Comparison of ENCODE assay signal across 14 cellular contexts in the genomic region with DNA sequence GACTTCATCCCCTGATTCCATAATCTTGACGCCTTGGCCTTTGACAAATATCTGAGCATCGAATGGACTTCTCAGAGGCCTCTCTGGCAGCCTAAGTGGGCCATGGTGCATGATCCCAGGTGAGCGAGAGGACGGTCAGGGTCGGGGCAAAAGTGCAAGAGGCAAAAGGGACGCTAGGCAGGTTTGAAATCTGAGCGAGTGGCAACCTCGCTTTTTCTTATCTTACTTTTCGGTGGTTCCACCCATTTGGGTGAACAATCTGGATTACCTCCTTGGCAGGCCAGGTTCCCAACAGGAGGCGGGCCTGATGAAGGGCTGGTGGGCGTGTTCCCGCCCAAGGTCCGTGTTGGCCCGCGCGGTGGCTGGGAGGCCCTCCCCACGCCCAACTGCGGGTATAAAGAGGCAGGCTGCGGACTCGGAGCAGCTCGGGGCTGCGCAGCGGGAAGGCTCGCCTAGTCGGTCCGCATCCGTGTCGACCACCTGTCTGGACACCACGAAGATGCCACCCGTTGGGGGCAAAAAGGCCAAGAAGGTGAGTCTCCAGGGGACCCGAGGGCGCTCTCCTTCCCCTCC. TPM values are rescaled to one million over a fixed set of nuclear protein-coding genes. Genes with fewer than 3 reads are reported as not detected.
DNase-seq lines count a peak whose midpoint lies in the region; ATAC-seq and TF ChIP-seq lines count a peak whose summit lies in the region.
"Had no signal": no experiment of that assay in that cellular context is flagged by ENCODE, and none has a peak within 500 bp of the region (broad histone marks: within the 10 kb centered on the region; RNA-seq: fewer than 3 reads in every experiment).

A gene with protein sequence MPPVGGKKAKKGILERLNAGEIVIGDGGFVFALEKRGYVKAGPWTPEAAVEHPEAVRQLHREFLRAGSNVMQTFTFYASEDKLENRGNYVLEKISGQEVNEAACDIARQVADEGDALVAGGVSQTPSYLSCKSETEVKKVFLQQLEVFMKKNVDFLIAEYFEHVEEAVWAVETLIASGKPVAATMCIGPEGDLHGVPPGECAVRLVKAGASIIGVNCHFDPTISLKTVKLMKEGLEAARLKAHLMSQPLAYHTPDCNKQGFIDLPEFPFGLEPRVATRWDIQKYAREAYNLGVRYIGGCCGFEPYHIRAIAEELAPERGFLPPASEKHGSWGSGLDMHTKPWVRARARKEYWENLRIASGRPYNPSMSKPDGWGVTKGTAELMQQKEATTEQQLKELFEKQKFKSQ (plus strand): TSS at position 423 of the 573 bp plus-strand sequence. CDS start 77 bp downstream, at position 500.

- in situ Hi-C loops in astrocyte of the cerebellum (cut with HindIII; ENCODE audit: low sequenced_read_pairs), result no loop called here

- no peaks in the 10 kb centered on the region for H3F3A ChIP-seq in neural progenitor cell (ENCODE audit: low read depth)

- peak within 1 kb of the TSS; percentile 18 for H3K4me3 ChIP-seq in astrocyte of the cerebellum (ENCODE audit: low read depth, low read length)
- H3K4me3 ChIP-seq in neural progenitor cell, result peak within 1 kb of the TSS; percentile 58
- H3K4me3 ChIP-seq: SJSA1 had no signal

- no peaks in the 10 kb centered on the region for H3K9me3 ChIP-seq in neural progenitor cell (ENCODE audit: low read depth)
- H3K9me3 ChIP-seq: SJSA1 had no signal

- peaks cover 56% of the 10 kb centered on the region for H3K27me3 ChIP-seq in neural progenitor cell

- H3K36me3 ChIP-seq in neural progenitor cell, result no peaks in the 10 kb centered on the region
- H3K36me3 ChIP-seq: SJSA1 had no signal

- H3K79me2 ChIP-seq in neural progenitor cell (ENCODE audit: low read depth), result no peaks in the 10 kb centered on the region

- intact Hi-C loops in Calu3 (cut with micrococcal nuclease; ENCODE audit: unreplicated experiment), result no loop called here

- H2AFZ ChIP-seq in neural progenitor cell (replicated peaks), result peak within 1 kb of the TSS; percentile 99

- peaks cover 12% of the 10 kb centered on the region for H3K4me1 ChIP-seq in neural progenitor cell
- H3K4me1 ChIP-seq: SJSA1 had no signal

- no peaks in the 10 kb centered on the region for H4K20me1 ChIP-seq in neural progenitor cell (ENCODE audit: low read depth)

- TF ChIP-seq CTCF in Calu3 (IDR thresholded peaks at IDR 0.05; ENCODE audit: unreplicated experiment) (no peak), astrocyte of the cerebellum (IDR thresholded peaks at IDR 0.05; ENCODE audit: low read depth, low read length, missing control alignments) (no peak), neural progenitor cell (IDR thresholded peaks at IDR 0.05) (no peak)

- no peak within 1 kb of the TSS for H3K27ac ChIP-seq in neural progenitor cell
- H3K27ac ChIP-seq: SJSA1 had no signal

- H3K4me2 ChIP-seq in neural progenitor cell, result peak within 1 kb of the TSS; percentile 98

- DNase-seq in Calu3 (no peak), astrocyte of the cerebellum (ENCODE audit: low read depth) (no peak), iPS-NIHi11 (ENCODE audit: low spot score) (peak; percentile 51), neural progenitor cell (ENCODE audit: low spot score) (peak; percentile 55), GM19240 (ENCODE audit: insufficient read length, low spot score) (no peak), medulla oblongata (ENCODE audit: extremely low spot score) (no peak)
- DNase-seq: anterior cingulate cortex; effector CD4-positive, alpha-beta T cell; NCI-H1048 had no signal

- no peak within 1 kb of the TSS for H3K9ac ChIP-seq in neural progenitor cell

- no peaks in the 10 kb centered on the region for H3K9me3 Mint-ChIP-seq in Calu3 (ENCODE audit: low read depth, unreplicated experiment)
- H3K9me3 Mint-ChIP-seq in neural progenitor cell, result no peaks in the 10 kb centered on the region
- H3K9me3 Mint-ChIP-seq: activated T-helper 2 cell treated with anti-CD3 and anti-CD28 coated beads, Interferon-gamma antibody, Interleukin-2, Interleukin-4, amounts not matched to agents 10 μg/mL and 5 μg/mL and 100 μg/mL, durations not matched to agents 14 hours and 24 hours and 36 hours had no signal

- CTCF ChIA-PET in Calu3 (lab: Charles Lee), result no interaction called here

- H3K27me3 Mint-ChIP-seq in Calu3 (ENCODE audit: unreplicated experiment) (peaks cover 89% of the 10 kb centered on the region), neural progenitor cell (ENCODE audit: insufficient read depth, low read depth) (peaks cover 34% of the 10 kb centered on the region)

- no TSS peak for BruUV-seq in Calu3 (replicated peaks; lab: Mats Ljungman, UMichigan)

- H3K27ac Mint-ChIP-seq in Calu3 (ENCODE audit: unreplicated experiment) (no peak within 1 kb of the TSS), neural progenitor cell (no peak within 1 kb of the TSS)
- H3K27ac Mint-ChIP-seq: activated T-helper 2 cell treated with anti-CD3 and anti-CD28 coated beads, Interferon-gamma antibody, Interleukin-2, Interleukin-4, amounts not matched to agents 10 μg/mL and 5 μg/mL and 100 μg/mL, durations not matched to agents 14 hours and 24 hours and 36 hours; B cell had no signal

- H3K4me3 Mint-ChIP-seq in Calu3 (ENCODE audit: low read depth, unreplicated experiment) (peak within 1 kb of the TSS; percentile 50), neural progenitor cell (peak within 1 kb of the TSS; percentile 78)
- H3K4me3 Mint-ChIP-seq: B cell had no signal

- H3K4me1 Mint-ChIP-seq in Calu3 (ENCODE audit: low read depth, unreplicated experiment) (no peaks in the 10 kb centered on the region), neural progenitor cell (peaks cover 2% of the 10 kb centered on the region)
- H3K4me1 Mint-ChIP-seq: B cell had no signal

- ATAC-seq in GM18909 (IDR thresholded peaks at IDR 0.05; ENCODE audit: poor library complexity, unreplicated experiment), result no peak
- no peak for ATAC-seq in GM21526 (IDR thresholded peaks at IDR 0.05; ENCODE audit: low FRiP score, unreplicated experiment)

- H3K36me3 Mint-ChIP-seq in Calu3 (ENCODE audit: insufficient read depth, unreplicated experiment) (peaks cover 4% of the 10 kb centered on the region), neural progenitor cell (no peaks in the 10 kb centered on the region)

RNA-seq across cellular contexts. Expression of the gene that starts here (rescaled TPM):
- not detected in 2 replicates for total RNA-seq in Calu3 (2022)
- total RNA-seq in neural progenitor cell (ENCODE audit: low replicate concordance), result 0.45 and 1.1 TPM in 2 replicates
- total RNA-seq: activated T-helper 2 cell treated with anti-CD3 and anti-CD28 coated beads, Interferon-gamma antibody, Interleukin-2, Interleukin-4, amounts not matched to agents 10 μg/mL and 5 μg/mL and 100 μg/mL, durations not matched to agents 14 hours and 24 hours and 36 hours; B cell; SJSA1 had no signal

Comparison
In these comparisons a context has a peak if more than half of its experiments do, and no peak if none do; other contexts are left out.
1. DNase-seq: peak in iPS-NIHi11 (single experiment) and neural progenitor cell (single experiment); none in Calu3 (single experiment), astrocyte of the cerebellum (single experiment), GM19240 (single experiment) and medulla oblongata (single experiment).